Comparison of ENCODE assay signal across 13 cellular contexts in genomic region chr7:139915301-139915863, GRCh38.
DNase-seq lines count a peak whose midpoint lies in the region; ATAC-seq and TF ChIP-seq lines count a peak whose summit lies in the region.
"Had no signal": no experiment of that assay in that cellular context is flagged by ENCODE, and none has a peak within 500 bp of the region (broad histone marks: within the 10 kb centered on the region; RNA-seq: fewer than 3 reads in every experiment).

No MANE protein-coding gene starts in this region.

- intact Hi-C loops in dendritic cell treated with granulocyte-macrophage colony-stimulating factor and Interleukin-4, amounts not matched to agents 40 ng/mL and 50 ng/mL, for 4 days (cut with micrococcal nuclease) = no loop called here
- intact Hi-C loops in natural killer cell (cut with micrococcal nuclease) = loop anchor here (5.0 kb wide), 1 partner anchor 268 kb away; no protein-coding TSS in a partner anchor
- intact Hi-C loops in ascending aorta (cut with DNase I) = no loop called here

- H3K27ac ChIP-seq in BLaER1 treated with 17β-estradiol and CSF1 and Interleukin-3, amounts not matched to agents 10 nM and 100 nM = peak overlapping the region in 9 of 11 experiments; percentile 21 to 80 (median 61); a peak in 16 of 22 replicates
- peak overlapping the region in 1 of 2 donors; percentile 66 for H3K27ac ChIP-seq in ascending aorta

- H3K4me3 ChIP-seq in BLaER1 treated with 17β-estradiol and CSF1 and Interleukin-3, amounts not matched to agents 10 nM and 100 nM = no peak overlapping the region
- no peak overlapping the region for H3K4me3 ChIP-seq in ascending aorta
- H3K4me3 ChIP-seq: thoracic aorta had no signal

- H3K36me3 Mint-ChIP-seq in dendritic cell treated with granulocyte-macrophage colony-stimulating factor and Interleukin-4, amounts not matched to agents 40 ng/mL and 50 ng/mL, for 4 days (ENCODE audit: low read depth) = peaks cover 99% of the 10 kb centered on the region
- H3K36me3 Mint-ChIP-seq in natural killer cell = peaks cover 11% of the 10 kb centered on the region
- H3K36me3 Mint-ChIP-seq in activated naive CD4-positive, alpha-beta T cell treated with anti-CD3 and anti-CD28 coated beads, Interleukin-2, amount 50 U/mL, for 72 hours = peaks cover 4 to 5% of the 10 kb centered on the region in 2 donors

- H3K27me3 Mint-ChIP-seq in dendritic cell treated with granulocyte-macrophage colony-stimulating factor and Interleukin-4, amounts not matched to agents 40 ng/mL and 50 ng/mL, for 4 days = no peaks in the 10 kb centered on the region
- H3K27me3 Mint-ChIP-seq in natural killer cell (ENCODE audit: low read depth in 2 of 2) = no peaks in the 10 kb centered on the region
- H3K27me3 Mint-ChIP-seq: activated T-cell treated with anti-CD3 and anti-CD28 coated beads, Interleukin-2, amount 50 U/mL, for 24 hours had no signal

- ATAC-seq in natural killer cell = no peak
- no peak for ATAC-seq in activated naive CD4-positive, alpha-beta T cell treated with anti-CD3 and anti-CD28 coated beads, Interleukin-2, amount 50 U/mL, for 72 hours

- no peak for TF ChIP-seq CTCF in natural killer cell (IDR thresholded peaks at IDR 0.05)
- no peak for TF ChIP-seq CTCF in GM10248 (IDR thresholded peaks at IDR 0.05; ENCODE audit: control extremely low read depth, extremely low read depth, low read depth, missing control alignments)
- TF ChIP-seq CTCF in ascending aorta (IDR thresholded peaks at IDR 0.05) = no peak

- no peak overlapping the region for H3K4me3 Mint-ChIP-seq in dendritic cell treated with granulocyte-macrophage colony-stimulating factor and Interleukin-4, amounts not matched to agents 40 ng/mL and 50 ng/mL, for 4 days
- no peak overlapping the region for H3K4me3 Mint-ChIP-seq in natural killer cell

- H3K9me3 Mint-ChIP-seq in dendritic cell treated with granulocyte-macrophage colony-stimulating factor and Interleukin-4, amounts not matched to agents 40 ng/mL and 50 ng/mL, for 4 days = no peaks in the 10 kb centered on the region
- no peaks in the 10 kb centered on the region for H3K9me3 Mint-ChIP-seq in natural killer cell
- H3K9me3 Mint-ChIP-seq in activated naive CD4-positive, alpha-beta T cell treated with anti-CD3 and anti-CD28 coated beads, Interleukin-2, amount 50 U/mL, for 72 hours = no peaks in the 10 kb centered on the region
- H3K9me3 Mint-ChIP-seq: activated T-cell treated with anti-CD3 and anti-CD28 coated beads, Interleukin-2, amount 50 U/mL, for 24 hours had no signal

- no peak overlapping the region for H3K9ac ChIP-seq in BLaER1 treated with 17β-estradiol and CSF1 and Interleukin-3, amounts not matched to agents 10 nM and 100 nM

- H3K4me1 Mint-ChIP-seq in dendritic cell treated with granulocyte-macrophage colony-stimulating factor and Interleukin-4, amounts not matched to agents 40 ng/mL and 50 ng/mL, for 4 days (ENCODE audit: low read depth) = peaks cover 56% of the 10 kb centered on the region
- peaks cover 37 to 51% of the 10 kb centered on the region in 2 donors for H3K4me1 Mint-ChIP-seq in natural killer cell

- H3K4me1 ChIP-seq in BLaER1 treated with 17β-estradiol and CSF1 and Interleukin-3, amounts not matched to agents 10 nM and 100 nM = peaks cover 17 to 47% (median 36%) of the 10 kb centered on the region in 10 experiments
- H3K4me1 ChIP-seq in ascending aorta = peaks cover 4 to 6% of the 10 kb centered on the region in 2 donors

- peak overlapping the region; percentile 56 for H3K27ac Mint-ChIP-seq in dendritic cell treated with granulocyte-macrophage colony-stimulating factor and Interleukin-4, amounts not matched to agents 40 ng/mL and 50 ng/mL, for 4 days
- H3K27ac Mint-ChIP-seq in natural killer cell = peak overlapping the region; percentile 86 to 91
- H3K27ac Mint-ChIP-seq in activated naive CD4-positive, alpha-beta T cell treated with anti-CD3 and anti-CD28 coated beads, Interleukin-2, amount 50 U/mL, for 72 hours = peak overlapping the region in 1 of 2 donors; percentile 80

- H3K27me3 ChIP-seq in BLaER1 treated with 17β-estradiol and CSF1 and Interleukin-3, amounts not matched to agents 10 nM and 100 nM = no peaks in the 10 kb centered on the region
- H3K27me3 ChIP-seq in ascending aorta = no peaks in the 10 kb centered on the region

- H3K9me3 ChIP-seq in BLaER1 treated with 17β-estradiol and CSF1 and Interleukin-3, amounts not matched to agents 10 nM and 100 nM (replicated peaks in 1 of 11) = peaks cover 0 to 4% (median 0%) of the 10 kb centered on the region in 11 experiments; a peak in 1 of 22 replicates
- H3K9me3 ChIP-seq in ascending aorta = no peaks in the 10 kb centered on the region
- H3K9me3 ChIP-seq: thoracic aorta had no signal

- H4K20me1 ChIP-seq in BLaER1 treated with 17β-estradiol and CSF1 and Interleukin-3, amounts not matched to agents 10 nM and 100 nM = peaks cover 0 to 8% (median 0%) of the 10 kb centered on the region in 11 experiments; a peak in 5 of 22 replicates

- H3K4me2 ChIP-seq in BLaER1 treated with 17β-estradiol and CSF1 and Interleukin-3, amounts not matched to agents 10 nM and 100 nM = peak overlapping the region in 9 of 11 experiments; percentile 63 to 84 (median 79); a peak in 18 of 22 replicates

- POLR2A ChIA-PET in GM10248 (lab: Yijun Ruan, JAX) = no interaction called here

- DNase-seq in NCI-H460 (ENCODE audit: extremely low read depth, low read depth) (peak; percentile 93), natural killer cell (no peak), GM10248 (ENCODE audit: extremely low spot score) (no peak), ascending aorta (ENCODE audit: low spot score in 2 of 2) (no peak), HPDE6-E6E7 (ENCODE audit: extremely low spot score) (no peak)
- DNase-seq in activated naive CD4-positive, alpha-beta T cell treated with anti-CD3 and anti-CD28 coated beads, Interleukin-2, amount 50 U/mL, for 72 hours (ENCODE audit: low spot score in 2 of 2) = no peak
- DNase-seq: C1 segment of cervical spinal cord, caudate nucleus, GOT3 had no signal

- CTCF ChIA-PET in GM10248 (lab: Yijun Ruan, JAX) = interaction anchor here (1.0 to 2.4 kb wide), 7 partner anchors 9 to 480 kb away, joined by 3 to 11 read pairs (median 4); no protein-coding TSS in a partner anchor

- peaks cover 0 to 97% (median 17%) of the 10 kb centered on the region in 11 experiments; a peak in 10 of 22 replicates for H3K36me3 ChIP-seq in BLaER1 treated with 17β-estradiol and CSF1 and Interleukin-3, amounts not matched to agents 10 nM and 100 nM
- no peaks in the 10 kb centered on the region for H3K36me3 ChIP-seq in ascending aorta
- H3K36me3 ChIP-seq: thoracic aorta had no signal
